25 cellular contexts compared by ENCODE assay signal in the genomic region with DNA sequence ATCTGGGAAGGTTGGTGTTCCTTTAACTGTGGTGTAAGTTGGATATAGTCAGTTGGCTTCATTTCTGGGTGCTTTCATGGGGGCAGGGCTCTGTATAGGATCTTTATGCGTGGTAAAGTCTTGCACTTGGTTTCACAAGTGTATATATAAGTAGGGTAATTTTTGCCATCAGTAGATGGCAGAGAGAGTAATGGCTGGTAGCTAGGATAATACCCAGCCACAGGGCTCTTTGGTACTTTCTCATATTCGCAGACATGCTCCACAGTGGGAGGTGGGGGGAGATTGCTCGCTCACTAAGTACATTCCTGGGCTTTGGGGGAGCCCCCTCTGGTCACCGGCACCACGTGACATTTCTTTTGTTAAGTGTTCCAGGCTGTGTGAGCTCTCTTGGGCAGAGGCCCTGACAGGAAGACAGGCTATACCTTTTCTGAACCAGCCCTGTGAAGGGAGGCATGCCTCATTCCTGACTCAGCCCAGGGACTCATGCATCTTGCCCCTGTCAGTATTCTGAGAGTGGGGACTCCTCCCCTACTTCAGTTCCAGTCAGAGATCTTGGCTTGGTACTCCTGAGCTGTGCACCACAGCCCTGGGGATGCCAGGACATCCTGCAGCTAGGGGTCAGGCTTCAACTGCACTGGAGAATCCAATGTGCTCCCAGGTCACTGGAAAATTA. TPM values are rescaled to one million over a fixed set of nuclear protein-coding genes. Genes with fewer than 3 reads are reported as not detected.
DNase-seq lines count a peak whose midpoint lies in the region; ATAC-seq and TF ChIP-seq lines count a peak whose summit lies in the region.
"Had no signal": no experiment of that assay in that cellular context is flagged by ENCODE, and none has a peak within 500 bp of the region (broad histone marks: within the 10 kb centered on the region; RNA-seq: fewer than 3 reads in every experiment).

No MANE protein-coding gene starts in this region.

- TF ChIP-seq CTCF in OCI-LY1 (IDR thresholded peaks at IDR 0.05; ENCODE audit: low read length), result peak; percentile 19; the same call in 1 of the 2 replicates
- peak; percentile 56 for TF ChIP-seq CTCF in epithelial cell of proximal tubule (conservative IDR thresholded peaks at IDR 0.05; ENCODE audit: low read depth, low read length)
- no peak for TF ChIP-seq CTCF in PC-9 (conservative IDR thresholded peaks at IDR 0.05)

- intact Hi-C loops in activated naive CD4-positive, alpha-beta T cell treated with anti-CD3 and anti-CD28 coated beads for 36 hours (cut with micrococcal nuclease), result no loop called here
- intact Hi-C loops in PC-9 (cut with micrococcal nuclease; ENCODE audit: unreplicated experiment), result no loop called here

- no peaks in the 10 kb centered on the region for H3K27me3 Mint-ChIP-seq in activated T-cell treated with anti-CD3 and anti-CD28 coated beads, Interleukin-2, amount 50 U/mL, for 72 hours (ENCODE audit: low read depth)
- no peaks in the 10 kb centered on the region for H3K27me3 Mint-ChIP-seq in stimulated activated memory B cell treated with anti-CD40 and anti-IgM and Interleukin-4, amounts not matched to agents 10 μg/mL and 1 μg/mL and 100 μg/mL, for 72 hours
- peaks cover 3% of the 10 kb centered on the region for H3K27me3 Mint-ChIP-seq in activated naive CD4-positive, alpha-beta T cell treated with anti-CD3 and anti-CD28 coated beads for 36 hours (ENCODE audit: low read depth)
- H3K27me3 Mint-ChIP-seq: CD4-positive, CD25-positive, alpha-beta regulatory T cell had no signal

- H3K27ac ChIP-seq in OCI-LY1 (ENCODE audit: low read depth, low read length, poor library complexity, severe bottlenecking) (peak overlapping the region; percentile 14), PC-9 (no peak overlapping the region)
- H3K27ac ChIP-seq: brain microvascular endothelial cell, esophagus squamous epithelium, heart left ventricle had no signal

- H3K36me3 ChIP-seq in OCI-LY1 (ENCODE audit: insufficient read depth, low read length) (peaks cover 7% of the 10 kb centered on the region; the same call in 1 of the 2 replicates), PC-9 (ENCODE audit: low read depth) (no peaks in the 10 kb centered on the region)
- H3K36me3 ChIP-seq: brain microvascular endothelial cell, esophagus squamous epithelium, heart left ventricle had no signal

- H3K4me2 ChIP-seq in OCI-LY1 (ENCODE audit: low read length) (no peak overlapping the region), PC-9 (no peak overlapping the region)

- H3K4me1 Mint-ChIP-seq in activated T-cell treated with anti-CD3 and anti-CD28 coated beads, Interleukin-2, amount 50 U/mL, for 72 hours (ENCODE audit: low read depth), result no peaks in the 10 kb centered on the region
- H3K4me1 Mint-ChIP-seq in stimulated activated memory B cell treated with anti-CD40 and anti-IgM and Interleukin-4, amounts not matched to agents 10 μg/mL and 1 μg/mL and 100 μg/mL, for 72 hours, result peaks cover 56% of the 10 kb centered on the region
- no peaks in the 10 kb centered on the region for H3K4me1 Mint-ChIP-seq in activated naive CD4-positive, alpha-beta T cell treated with anti-CD3 and anti-CD28 coated beads for 36 hours (ENCODE audit: low read depth)
- H3K4me1 Mint-ChIP-seq: activated naive CD4-positive, alpha-beta T cell treated with anti-CD3 and anti-CD28 coated beads, Interleukin-2, amount 50 U/mL, for 24 hours; nephron had no signal

- CTCF ChIA-PET in activated naive CD4-positive, alpha-beta T cell treated with anti-CD3 and anti-CD28 coated beads for 36 hours (lab: Charles Lee), result no interaction called here
- CTCF ChIA-PET in PC-9 (lab: Charles Lee), result no interaction called here

- no TSS peak for BruUV-seq in PC-9 (replicated peaks; lab: Mats Ljungman, UMichigan)

- peak; percentile 43 to 56 for ATAC-seq in activated T-cell treated with anti-CD3 and anti-CD28 coated beads, Interleukin-2, amount 50 U/mL, for 72 hours (replicated peaks in 1 of 2)
- peak; percentile 79 for ATAC-seq in stimulated activated memory B cell treated with anti-CD40 and anti-IgM and Interleukin-4, amounts not matched to agents 10 μg/mL and 1 μg/mL and 100 μg/mL, for 72 hours
- ATAC-seq: heart left ventricle had no signal

- H3K4me3 Mint-ChIP-seq in activated T-cell treated with anti-CD3 and anti-CD28 coated beads, Interleukin-2, amount 50 U/mL, for 72 hours, result no peak overlapping the region
- no peak overlapping the region for H3K4me3 Mint-ChIP-seq in stimulated activated memory B cell treated with anti-CD40 and anti-IgM and Interleukin-4, amounts not matched to agents 10 μg/mL and 1 μg/mL and 100 μg/mL, for 72 hours
- H3K4me3 Mint-ChIP-seq in activated naive CD4-positive, alpha-beta T cell treated with anti-CD3 and anti-CD28 coated beads for 36 hours, result no peak overlapping the region
- H3K4me3 Mint-ChIP-seq: activated naive CD4-positive, alpha-beta T cell treated with anti-CD3 and anti-CD28 coated beads, Interleukin-2, amount 50 U/mL, for 24 hours; CD4-positive, CD25-positive, alpha-beta regulatory T cell; nephron; T-helper 2 cell treated with Interferon-gamma antibody and Interleukin-4, amounts not matched to agents 5 μg/mL and 100 μg/mL, for 36 hours had no signal

- DNase-seq in activated T-cell treated with anti-CD3 and anti-CD28 coated beads, Interleukin-2, amount 50 U/mL, for 72 hours, result no peak
- DNase-seq in activated T-cell treated with anti-CD3 and anti-CD28 coated beads, Interleukin-2, amount 50 U/mL, for 1 hour, result no peak
- peak; percentile 26 for DNase-seq in epithelial cell of proximal tubule (ENCODE audit: low read depth)
- no peak for DNase-seq in activated naive CD4-positive, alpha-beta T cell treated with anti-CD3 and anti-CD28 coated beads for 36 hours
- no peak for DNase-seq in 8988T
- DNase-seq in PC-9, result no peak
- DNase-seq: ACHN; activated CD4-positive, alpha-beta T cell treated with anti-CD3 and anti-CD28 coated beads for 1 hour; activated T-cell treated with anti-CD3 and anti-CD28 coated beads for 4 hours; brain microvascular endothelial cell; CD4-positive, CD25-positive, alpha-beta regulatory T cell; dermis blood vessel endothelial cell; DMS79 treated with DMSO at 0.1 percent for 48 hours; esophagus squamous epithelium; heart left ventricle; IMR-90; MV-4-11; NCI-H1930; NCI-H446; SIG-M5 had no signal

- H3K79me2 ChIP-seq in OCI-LY1 (ENCODE audit: insufficient read depth, low read length) (no peaks in the 10 kb centered on the region), PC-9 (ENCODE audit: low read depth) (no peaks in the 10 kb centered on the region)

- POLR2A ChIA-PET in PC-9 (lab: Charles Lee; ENCODE audit: unreplicated experiment), result no interaction called here

- H3K36me3 Mint-ChIP-seq in activated T-cell treated with anti-CD3 and anti-CD28 coated beads, Interleukin-2, amount 50 U/mL, for 72 hours (ENCODE audit: insufficient read depth in 2 of 2), result no peaks in the 10 kb centered on the region
- peaks cover 20% of the 10 kb centered on the region for H3K36me3 Mint-ChIP-seq in stimulated activated memory B cell treated with anti-CD40 and anti-IgM and Interleukin-4, amounts not matched to agents 10 μg/mL and 1 μg/mL and 100 μg/mL, for 72 hours
- H3K36me3 Mint-ChIP-seq in activated naive CD4-positive, alpha-beta T cell treated with anti-CD3 and anti-CD28 coated beads for 36 hours (ENCODE audit: low read depth), result no peaks in the 10 kb centered on the region
- H3K36me3 Mint-ChIP-seq: activated naive CD4-positive, alpha-beta T cell treated with anti-CD3 and anti-CD28 coated beads, Interleukin-2, amount 50 U/mL, for 24 hours; CD4-positive, CD25-positive, alpha-beta regulatory T cell had no signal

- no peak overlapping the region for H3K27ac Mint-ChIP-seq in activated T-cell treated with anti-CD3 and anti-CD28 coated beads, Interleukin-2, amount 50 U/mL, for 72 hours
- H3K27ac Mint-ChIP-seq in stimulated activated memory B cell treated with anti-CD40 and anti-IgM and Interleukin-4, amounts not matched to agents 10 μg/mL and 1 μg/mL and 100 μg/mL, for 72 hours, result peak overlapping the region; percentile 70
- no peak overlapping the region for H3K27ac Mint-ChIP-seq in activated naive CD4-positive, alpha-beta T cell treated with anti-CD3 and anti-CD28 coated beads for 36 hours
- H3K27ac Mint-ChIP-seq: activated naive CD4-positive, alpha-beta T cell treated with anti-CD3 and anti-CD28 coated beads, Interleukin-2, amount 50 U/mL, for 24 hours; CD4-positive, CD25-positive, alpha-beta regulatory T cell; nephron; T-helper 2 cell treated with Interferon-gamma antibody and Interleukin-4, amounts not matched to agents 5 μg/mL and 100 μg/mL, for 36 hours had no signal

- H3K9me3 Mint-ChIP-seq in activated T-cell treated with anti-CD3 and anti-CD28 coated beads, Interleukin-2, amount 50 U/mL, for 72 hours, result no peaks in the 10 kb centered on the region
- peaks cover 9% of the 10 kb centered on the region for H3K9me3 Mint-ChIP-seq in stimulated activated memory B cell treated with anti-CD40 and anti-IgM and Interleukin-4, amounts not matched to agents 10 μg/mL and 1 μg/mL and 100 μg/mL, for 72 hours
- H3K9me3 Mint-ChIP-seq in activated naive CD4-positive, alpha-beta T cell treated with anti-CD3 and anti-CD28 coated beads for 36 hours, result no peaks in the 10 kb centered on the region
- H3K9me3 Mint-ChIP-seq: nephron; T-helper 2 cell treated with Interferon-gamma antibody and Interleukin-4, amounts not matched to agents 5 μg/mL and 100 μg/mL, for 36 hours had no signal

- H3K27me3 ChIP-seq in OCI-LY1 (ENCODE audit: insufficient read depth, low read length), result no peaks in the 10 kb centered on the region
- H3K27me3 ChIP-seq in PC-9 (ENCODE audit: insufficient read depth, low read depth), result no peaks in the 10 kb centered on the region
- H3K27me3 ChIP-seq: brain microvascular endothelial cell, esophagus squamous epithelium, heart left ventricle had no signal

- H3F3A ChIP-seq in OCI-LY1 (ENCODE audit: insufficient read depth, low read length) (no peaks in the 10 kb centered on the region), PC-9 (ENCODE audit: insufficient read depth, low read depth) (no peaks in the 10 kb centered on the region)

- no peaks in the 10 kb centered on the region for H3K9me3 ChIP-seq in OCI-LY1 (ENCODE audit: low read length)
- no peaks in the 10 kb centered on the region; the same call in 1 of the 2 replicates for H3K9me3 ChIP-seq in PC-9 (ENCODE audit: insufficient read depth, low read depth)
- H3K9me3 ChIP-seq: esophagus squamous epithelium had no signal

- H4K20me1 ChIP-seq in OCI-LY1 (ENCODE audit: insufficient read depth, low read length) (no peaks in the 10 kb centered on the region), PC-9 (ENCODE audit: insufficient read depth) (no peaks in the 10 kb centered on the region)

- H2AFZ ChIP-seq in OCI-LY1 (ENCODE audit: low read length), result no peak overlapping the region
- H2AFZ ChIP-seq in PC-9, result no peak overlapping the region

- H3K4me1 ChIP-seq in OCI-LY1 (ENCODE audit: insufficient read depth, low read length, severe bottlenecking) (peaks cover 32% of the 10 kb centered on the region), PC-9 (replicated peaks; ENCODE audit: insufficient read depth) (no peaks in the 10 kb centered on the region)
- H3K4me1 ChIP-seq: esophagus squamous epithelium, heart left ventricle had no signal

- no peak overlapping the region for H3K4me3 ChIP-seq in OCI-LY1 (ENCODE audit: low read depth, low read length, poor library complexity, severe bottlenecking)
- H3K4me3 ChIP-seq in epithelial cell of proximal tubule (ENCODE audit: low read depth, low read length), result no peak overlapping the region
- H3K4me3 ChIP-seq in PC-9, result no peak overlapping the region
- H3K4me3 ChIP-seq: esophagus squamous epithelium, heart left ventricle had no signal

- H3K9ac ChIP-seq in OCI-LY1 (ENCODE audit: low read length), result no peak overlapping the region

- H3K9me2 ChIP-seq in OCI-LY1 (ENCODE audit: low read depth, low read length), result no peaks in the 10 kb centered on the region
- H3K9me2 ChIP-seq in PC-9 (ENCODE audit: insufficient read depth), result no peaks in the 10 kb centered on the region

RNA-seq across cellular contexts. Expression of a gene that starts 37.6 kb away (rescaled TPM):
- total RNA-seq in activated T-cell treated with anti-CD3 and anti-CD28 coated beads, Interleukin-2, amount 50 U/mL, for 72 hours, result not detected
- total RNA-seq in epithelial cell of proximal tubule (not detected in 2 replicates), PC-9 (2021) (not detected in 2 replicates)
- total RNA-seq in activated naive CD4-positive, alpha-beta T cell treated with anti-CD3 and anti-CD28 coated beads for 36 hours, result not detected
- total RNA-seq: dermis blood vessel endothelial cell, heart left ventricle, IMR-90 had no signal

RNA-seq across cellular contexts. Expression of a gene that starts 38.8 kb away (rescaled TPM):
- 1 to 10 TPM in 1 of 2 donors, under 1 TPM in 1; 0.96 to 3.9 TPM for total RNA-seq in activated T-cell treated with anti-CD3 and anti-CD28 coated beads, Interleukin-2, amount 50 U/mL, for 72 hours
- total RNA-seq in epithelial cell of proximal tubule, result not detected in 2 replicates
- under 1 TPM; 0.10 to 0.26 TPM for total RNA-seq in activated naive CD4-positive, alpha-beta T cell treated with anti-CD3 and anti-CD28 coated beads for 36 hours
- total RNA-seq in PC-9 (2021), result not detected in 2 replicates
- total RNA-seq: dermis blood vessel endothelial cell, IMR-90 had no signal
